8 cellular contexts compared by ENCODE assay signal in the genomic region with DNA sequence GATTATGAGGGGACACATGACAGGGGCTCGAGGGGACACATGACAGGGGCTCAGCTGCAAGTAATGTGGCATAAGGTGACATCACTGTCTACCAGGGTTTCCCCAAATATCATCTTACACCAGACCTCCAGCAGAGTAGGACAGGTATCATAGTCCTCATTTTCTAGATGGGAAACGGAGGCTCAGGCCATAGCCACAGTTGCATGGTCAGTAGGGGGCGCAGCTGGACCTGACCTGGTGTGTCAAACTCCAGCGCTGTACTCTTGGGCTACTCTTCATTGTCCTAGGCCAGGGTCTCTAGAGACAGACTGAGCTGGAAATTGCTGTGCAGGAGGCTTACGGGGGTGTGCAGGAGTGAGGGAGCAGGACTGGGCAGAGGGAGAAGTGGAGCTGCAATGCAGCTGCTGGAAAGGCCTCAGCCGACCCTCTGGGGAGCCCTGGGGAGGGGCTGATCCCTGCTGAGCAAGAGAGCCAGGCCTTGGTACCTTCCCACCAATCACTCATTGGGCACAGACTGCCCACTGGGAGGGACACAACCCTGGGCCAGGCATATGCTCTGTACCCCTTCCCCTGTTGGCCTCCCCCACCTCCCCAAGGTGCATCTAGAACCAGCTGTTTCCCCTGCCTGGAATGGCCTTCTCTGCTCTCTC.
DNase-seq lines count a peak whose midpoint lies in the region; ATAC-seq and TF ChIP-seq lines count a peak whose summit lies in the region.

No MANE protein-coding gene starts in this region.

- TF ChIP-seq POLR2A in HCT116 (IDR thresholded peaks at IDR 0.05; ENCODE audit: borderline replicate concordance, extremely low read depth, insufficient read depth, insufficient read length): no peak

- TF ChIP-seq RAD21 in HCT116 (IDR thresholded peaks at IDR 0.05; ENCODE audit: low read depth): peak; percentile 86

- H3K4me1 ChIP-seq in HCT116 (ENCODE audit: control insufficient read depth in 1 of 2, insufficient read depth in 2 of 2, low read length in 2 of 2) (no peaks in the 10 kb centered on the region), colonic mucosa (no peaks in the 10 kb centered on the region), mucosa of descending colon (ENCODE audit: low read depth) (no peaks in the 10 kb centered on the region)

- peak; percentile 63 for TF ChIP-seq CTCF in AG09319 (IDR thresholded peaks at IDR 0.05; ENCODE audit: low read depth, low read length)
- TF ChIP-seq CTCF in HCT116 (IDR thresholded peaks at IDR 0.05 in 2 of 3, conservative IDR thresholded peaks at IDR 0.05 in 1 of 3; ENCODE audit: borderline replicate concordance in 1 of 3, insufficient read depth in 1 of 3, low read depth in 2 of 3, low read length in 2 of 3): peak; percentile 76 to 96 (median 91)
- TF ChIP-seq CTCF in colonic mucosa (IDR thresholded peaks at IDR 0.05): peak; percentile 46
- peak; percentile 9 for TF ChIP-seq CTCF in mucosa of descending colon (IDR thresholded peaks at IDR 0.05)

- CTCF ChIA-PET in HCT116 (lab: Charles Lee): interaction anchor here (1.1 to 2.1 kb wide), 4 partner anchors 11 to 222 kb away, joined by 4 to 8 read pairs (median 5); no protein-coding TSS in a partner anchor

- H2AFZ ChIP-seq in HCT116 (ENCODE audit: low read depth, low read length, poor library complexity, severe bottlenecking): no peak overlapping the region

- no peaks in the 10 kb centered on the region for H3K9me3 ChIP-seq in HCT116 (ENCODE audit: control insufficient read depth in 1 of 2, insufficient read depth in 1 of 2, low read depth in 1 of 2, low read length in 2 of 2)
- H3K9me3 ChIP-seq in colonic mucosa: no peaks in the 10 kb centered on the region
- peaks cover 6% of the 10 kb centered on the region for H3K9me3 ChIP-seq in mucosa of descending colon

- no peak overlapping the region for H3K27ac ChIP-seq in HCT116 (ENCODE audit: low read depth, low read length)
- H3K27ac ChIP-seq in colonic mucosa: no peak overlapping the region

- H4K20me1 ChIP-seq in HCT116 (ENCODE audit: insufficient read depth): no peaks in the 10 kb centered on the region

- no peaks in the 10 kb centered on the region for H3K36me3 ChIP-seq in HCT116 (ENCODE audit: control insufficient read depth in 1 of 2, insufficient read depth in 2 of 2, low read length in 2 of 2)
- H3K36me3 ChIP-seq in colonic mucosa: no peaks in the 10 kb centered on the region
- H3K36me3 ChIP-seq in mucosa of descending colon (ENCODE audit: low read depth): no peaks in the 10 kb centered on the region

- H3K4me3 ChIP-seq in HCT116 (replicated peaks in 1 of 2; ENCODE audit: low read depth in 1 of 2, low read length in 2 of 2): no peak overlapping the region
- no peak overlapping the region for H3K4me3 ChIP-seq in colonic mucosa
- H3K4me3 ChIP-seq in mucosa of descending colon: no peak overlapping the region

- peak; percentile 99 for ATAC-seq in HCT116
- peak; percentile 79 for ATAC-seq in SK-N-SH treated with all-trans-retinoic acid at 6 μM for 48 hours
- peak; percentile 82 for ATAC-seq in mucosa of descending colon

- no peaks in the 10 kb centered on the region for H3K79me2 ChIP-seq in HCT116 (ENCODE audit: insufficient read depth, low read length)

- H3K9me2 ChIP-seq in HCT116 (ENCODE audit: insufficient read depth): no peaks in the 10 kb centered on the region; the same call in 1 of the 2 replicates

- RAD21 ChIA-PET in HCT116 (lab: Charles Lee; ENCODE audit: low non-redundant PET in 1 of 2, low total read pairs in 2 of 2, uncharacterized antibody in 2 of 2, unreplicated experiment in 2 of 2): no interaction called here

- no TSS peak for BruUV-seq in HCT116 (replicated peaks; lab: Mats Ljungman, UMichigan)

- H3K27me3 ChIP-seq in HCT116 (ENCODE audit: insufficient read depth, low read length) (0 out of 2 replicates have a peak, but pooled peaks cover 4% of the 10 kb centered on the region), colonic mucosa (no peaks in the 10 kb centered on the region)

- intact Hi-C loops in HCT116 (cut with micrococcal nuclease) (loop anchor here (1.0 kb wide), 3 partner anchors 84 to 210 kb away; no protein-coding TSS in a partner anchor), colonic mucosa (cut with DNase I) (loop anchor here (10.0 kb wide), 1 partner anchor 208 kb away; no protein-coding TSS in a partner anchor), mucosa of descending colon (cut with DNase I, micrococcal nuclease) (no loop called here)

- DNase-seq in AG09319 (ENCODE audit: extremely low read depth, low read depth): no peak
- peak; percentile 36 for DNase-seq in HCT116 (ENCODE audit: low read depth, low spot score)
- peak; percentile 75 for DNase-seq in colonic mucosa
- peak in 2 of 3 donors; percentile 79 to 89 for DNase-seq in mucosa of descending colon
- no peak for DNase-seq in OCI-M2 (lab: John Stamatoyannopoulos, UW; ENCODE audit: unreplicated experiment)
- DNase-seq in NCI-H345 (lab: John Stamatoyannopoulos, UW): no peak
- DNase-seq in amniotic stem cell (lab: John Stamatoyannopoulos, UW): no peak

- POLR2A ChIA-PET in HCT116 (lab: Charles Lee): no interaction called here

- H3K4me2 ChIP-seq in HCT116 (ENCODE audit: low read length): no peak overlapping the region

- no peak overlapping the region for H3K9ac ChIP-seq in HCT116 (ENCODE audit: low read length)
- H3K9ac ChIP-seq in colonic mucosa (ENCODE audit: low read depth in 2 of 2, low read length in 2 of 2): no peak overlapping the region

TF ChIP-seq in HCT116, 20 proteins besides CTCF, POLR2A, EP300 and RAD21 (continues in another document):
- no peak for TF ChIP-seq CEBPB (IDR thresholded peaks at IDR 0.05; ENCODE audit: low read depth)
- TF ChIP-seq, protein P1, sequence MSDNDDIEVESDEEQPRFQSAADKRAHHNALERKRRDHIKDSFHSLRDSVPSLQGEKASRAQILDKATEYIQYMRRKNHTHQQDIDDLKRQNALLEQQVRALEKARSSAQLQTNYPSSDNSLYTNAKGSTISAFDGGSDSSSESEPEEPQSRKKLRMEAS (IDR thresholded peaks at IDR 0.05): no peak
- TF ChIP-seq SRF (IDR thresholded peaks at IDR 0.05; ENCODE audit: low read depth): no peak
- TF ChIP-seq FOSL1 (IDR thresholded peaks at IDR 0.05; ENCODE audit: low read depth): no peak
- TF ChIP-seq POLR2AphosphoS5 (IDR thresholded peaks at IDR 0.05; ENCODE audit: low read depth, low read length): no peak
- TF ChIP-seq SIN3A (IDR thresholded peaks at IDR 0.05; ENCODE audit: low read depth): no peak
- no peak for TF ChIP-seq EZH2phosphoT487 (IDR thresholded peaks at IDR 0.05; ENCODE audit: borderline replicate concordance)

TF ChIP-seq in SK-N-SH treated with all-trans-retinoic acid at 6 μM for 48 hours, 23 proteins besides CTCF, POLR2A, EP300 and RAD21:
- TF ChIP-seq ZFP30 (CRISPR knock-in tag; IDR thresholded peaks at IDR 0.05): no peak

Comparison
In these comparisons a context has a peak if more than half of its experiments do, and no peak if none do; other contexts are left out.
1. DNase-seq: peak in HCT116 (single experiment), colonic mucosa (single experiment) and mucosa of descending colon (2 of 3); none in AG09319 (single experiment), OCI-M2 (single experiment), NCI-H345 (single experiment) and amniotic stem cell (single experiment).
2. CTCF ChIP-seq: peak in every context shown above with its lines; median percentile 91 in HCT116; 63 in AG09319; 46 in colonic mucosa; 9 in mucosa of descending colon.
3. intact Hi-C loops: an anchor here in HCT116 (1.0 kb wide) and colonic mucosa (10.0 kb wide); none called in mucosa of descending colon.
4. Peak in every context shown above with its lines, with median percentiles within 50 percentile points of each other: ATAC-seq.